8 cellular contexts compared by ENCODE assay signal in genomic region chr6:33788694-33789549, GRCh38. TPM values are rescaled to one million over a fixed set of nuclear protein-coding genes. Genes with fewer than 3 reads are reported as not detected.
A peak's percentile ranks its signal among the peaks of the same experiment; 100 is the strongest.
DNase-seq lines count a peak whose midpoint lies in the region; ATAC-seq and TF ChIP-seq lines count a peak whose summit lies in the region.

TSS of gene LEMD2 (minus strand) at chr6:33789130. CDS start at chr6:33789116, 14 bp downstream.

- TF ChIP-seq CTCF in astrocyte of the cerebellum (IDR thresholded peaks at IDR 0.05; ENCODE audit: low read depth, low read length, missing control alignments), result no peak
- TF ChIP-seq CTCF in hepatocyte (IDR thresholded peaks at IDR 0.05; ENCODE audit: poor library complexity), result no peak

- H3K36me3 ChIP-seq in hepatocyte (replicated peaks; ENCODE audit: insufficient read depth, low read depth), result no peaks in the 10 kb centered on the region

- no peaks in the 10 kb centered on the region for H3K27me3 ChIP-seq in hepatocyte

- no peaks in the 10 kb centered on the region for H3K9me2 ChIP-seq in hepatocyte (replicated peaks; ENCODE audit: insufficient read depth)

- H4K20me1 ChIP-seq in hepatocyte (ENCODE audit: insufficient read depth, poor library complexity, severe bottlenecking), result peaks cover 39% of the 10 kb centered on the region

- peaks cover 44% of the 10 kb centered on the region for H3K79me2 ChIP-seq in hepatocyte

- DNase-seq in NCI-H2081 (lab: John Stamatoyannopoulos, UW) (peak; percentile 92 to 94), T-helper 9 cell (peak; percentile 89), astrocyte of the cerebellum (ENCODE audit: low read depth) (peak; percentile 84), hepatocyte (ENCODE audit: low spot score) (peak; percentile 96), retina (peak; percentile 96), cortex of kidney (lab: John Stamatoyannopoulos, UW) (no peak)

- peak within 1 kb of the TSS; percentile 98 for H3K27ac ChIP-seq in hepatocyte

- no peaks in the 10 kb centered on the region for H3K9me3 ChIP-seq in hepatocyte (ENCODE audit: low read depth)

- H3K4me1 ChIP-seq in hepatocyte (ENCODE audit: insufficient read depth), result peaks cover 31% of the 10 kb centered on the region

- WGBS in hepatocyte (ENCODE audit: low lambda C conversion rate, missing lambda C conversion rate), result 6% methylated on average over 74 of the region's 86 CpGs

- peak within 1 kb of the TSS; percentile 99 for H2AFZ ChIP-seq in hepatocyte

- H3K4me2 ChIP-seq in hepatocyte, result peak within 1 kb of the TSS; percentile 94

- ATAC-seq in GM18508 (IDR thresholded peaks at IDR 0.05; ENCODE audit: insufficient read depth, unreplicated experiment) (peak; percentile 56), HG02973 (IDR thresholded peaks at IDR 0.05; ENCODE audit: unreplicated experiment) (peak; percentile 76)

- in situ Hi-C loops in astrocyte of the cerebellum (cut with HindIII; ENCODE audit: low sequenced_read_pairs), result no loop called here

- H3K4me3 ChIP-seq in astrocyte of the cerebellum (ENCODE audit: low read depth, low read length), result peak within 1 kb of the TSS; percentile 55
- peak within 1 kb of the TSS; percentile 83 for H3K4me3 ChIP-seq in hepatocyte

RNA-seq across cellular contexts. Expression of gene LEMD2, which starts in this region (rescaled TPM):
- 38.1 and 41.5 TPM in 2 replicates for total RNA-seq in hepatocyte
- polyA plus RNA-seq in hepatocyte, result 66.3 and 68.2 TPM in 2 replicates
